ENCODE assay signal across 8 cellular contexts in genomic region chr3:185175370-185175987, GRCh38. TPM values are rescaled to one million over a fixed set of nuclear protein-coding genes. Genes with fewer than 3 reads are reported as not detected.
DNase-seq lines count a peak whose midpoint lies in the region; ATAC-seq and TF ChIP-seq lines count a peak whose summit lies in the region.

No MANE protein-coding gene starts in this region.

- H3K4me1 ChIP-seq in mesendoderm (ENCODE audit: control insufficient read depth, low read depth, low read length) = no peaks in the 10 kb centered on the region

- WGBS in mesendoderm (ENCODE audit: extremely low coverage, insufficient coverage, low lambda C conversion rate) = no CpG with 5 or more reads among the region's 15 CpGs

- H3K4ac ChIP-seq in mesendoderm (ENCODE audit: low read depth, low read length) = no peak overlapping the region

- peaks cover 14% of the 10 kb centered on the region for H3K4me1 Mint-ChIP-seq in chondrocyte (ENCODE audit: low read depth)
- no peaks in the 10 kb centered on the region for H3K4me1 Mint-ChIP-seq in activated T-helper 17 cell treated with anti-CD3 and anti-CD28 coated beads, Interleukin-2, amount 50 U/mL, for 72 hours

- TF ChIP-seq CTCF in NB4 (IDR thresholded peaks at IDR 0.05; ENCODE audit: low read depth, low read length) = no peak
- TF ChIP-seq CTCF in chondrocyte (IDR thresholded peaks at IDR 0.05) = no peak

- peak; percentile 64 for TF ChIP-seq POLR2A in NB4 (IDR thresholded peaks at IDR 0.05; ENCODE audit: extremely low read depth, insufficient read length)

- H3K4me3 ChIP-seq in NB4 (ENCODE audit: low read depth, low read length) (peak overlapping the region; percentile 51), mesendoderm (ENCODE audit: low read length) (no peak overlapping the region)

- ATAC-seq in GM21528 (IDR thresholded peaks at IDR 0.05; ENCODE audit: low FRiP score, unreplicated experiment) = peak; percentile 64
- no peak for ATAC-seq in activated T-helper 17 cell treated with anti-CD3 and anti-CD28 coated beads, Interleukin-2, amount 50 U/mL, for 72 hours (replicated peaks)

- H4K8ac ChIP-seq in mesendoderm (ENCODE audit: low read depth, low read length) = no peak overlapping the region

- H3K9ac ChIP-seq in mesendoderm (ENCODE audit: low read length) = peak overlapping the region; percentile 25

- H3K27ac ChIP-seq in mesendoderm (ENCODE audit: low read depth, low read length) = no peak overlapping the region

- no peak overlapping the region for H4K5ac ChIP-seq in mesendoderm (ENCODE audit: low read length)

- H3K9me3 Mint-ChIP-seq in chondrocyte (ENCODE audit: low read depth) = no peaks in the 10 kb centered on the region
- H3K9me3 Mint-ChIP-seq in activated T-helper 17 cell treated with anti-CD3 and anti-CD28 coated beads, Interleukin-2, amount 50 U/mL, for 72 hours = no peaks in the 10 kb centered on the region

- peak; percentile 39 for DNase-seq in D341Med (ENCODE audit: low spot score)
- peak; percentile 91 for DNase-seq in NB4 (ENCODE audit: low read depth)
- no peak for DNase-seq in chondrocyte (ENCODE audit: low spot score)
- peak; percentile 73 for DNase-seq in mesendoderm
- no peak for DNase-seq in activated CD8-positive, alpha-beta memory T cell treated with anti-CD3 and anti-CD28 coated beads for 24 hours
- DNase-seq in activated CD4-positive, CD25-positive, alpha-beta regulatory T cell (lab: John Stamatoyannopoulos, UW) = no peak

- no peak overlapping the region for H3K23ac ChIP-seq in mesendoderm (ENCODE audit: low read length)

- no peaks in the 10 kb centered on the region for H3K36me3 ChIP-seq in mesendoderm (ENCODE audit: control insufficient read depth, insufficient read depth, low read length)

- H3K4me3 Mint-ChIP-seq in chondrocyte (ENCODE audit: unreplicated experiment) = peak overlapping the region; percentile 4
- no peak overlapping the region for H3K4me3 Mint-ChIP-seq in activated T-helper 17 cell treated with anti-CD3 and anti-CD28 coated beads, Interleukin-2, amount 50 U/mL, for 72 hours

- no peak overlapping the region for H2AK5ac ChIP-seq in mesendoderm (ENCODE audit: low read length)

- no peak overlapping the region for H3K18ac ChIP-seq in mesendoderm (ENCODE audit: low read length)

- H3K4me2 ChIP-seq in mesendoderm (ENCODE audit: low read length) = no peak overlapping the region

- no peaks in the 10 kb centered on the region for H3K27me3 Mint-ChIP-seq in chondrocyte (ENCODE audit: low read depth)
- peaks cover 7% of the 10 kb centered on the region for H3K27me3 Mint-ChIP-seq in activated T-helper 17 cell treated with anti-CD3 and anti-CD28 coated beads, Interleukin-2, amount 50 U/mL, for 72 hours

- H3K79me1 ChIP-seq in mesendoderm (ENCODE audit: low read length) = no peaks in the 10 kb centered on the region

- no peak overlapping the region for H2BK15ac ChIP-seq in mesendoderm (replicated peaks; ENCODE audit: low read depth)

- H2BK5ac ChIP-seq in mesendoderm (ENCODE audit: low read length) = no peak overlapping the region

- H3K27me3 ChIP-seq in mesendoderm (ENCODE audit: insufficient read depth, low read length, poor library complexity) = no peaks in the 10 kb centered on the region

- H3K27ac Mint-ChIP-seq in chondrocyte (ENCODE audit: unreplicated experiment) = peak overlapping the region; percentile 79
- no peak overlapping the region for H3K27ac Mint-ChIP-seq in activated T-helper 17 cell treated with anti-CD3 and anti-CD28 coated beads, Interleukin-2, amount 50 U/mL, for 72 hours

- no peak overlapping the region for H2BK120ac ChIP-seq in mesendoderm (ENCODE audit: low read depth, low read length)

- H3K79me2 ChIP-seq in mesendoderm (ENCODE audit: control insufficient read depth, insufficient read depth, low read length) = no peaks in the 10 kb centered on the region

- no peaks in the 10 kb centered on the region for H3K36me3 Mint-ChIP-seq in chondrocyte (ENCODE audit: low read depth)
- H3K36me3 Mint-ChIP-seq in activated T-helper 17 cell treated with anti-CD3 and anti-CD28 coated beads, Interleukin-2, amount 50 U/mL, for 72 hours (ENCODE audit: low read depth) = no peaks in the 10 kb centered on the region

- H3K56ac ChIP-seq in mesendoderm (ENCODE audit: low read length) = peak overlapping the region; percentile 77

RNA-seq across cellular contexts. Expression of gene C3orf70, which starts 22.6 kb away (rescaled TPM):
- total RNA-seq in chondrocyte = 10.2 to 27.7 TPM (median 25.6 TPM) in 3 replicates
- 1.0 TPM for polyA plus RNA-seq in mesendoderm (2013, experiment 1 of 2)
- 1.0 TPM for polyA plus RNA-seq in mesendoderm (2013, experiment 2 of 2)
- under 1 TPM in 1 of 2 donors, not detected in 1; 0.04 TPM for total RNA-seq in activated T-helper 17 cell treated with anti-CD3 and anti-CD28 coated beads, Interleukin-2, amount 50 U/mL, for 72 hours

Comparison
In these comparisons a context has a peak if more than half of its experiments do, and no peak if none do; other contexts are left out.
1. DNase-seq: peak in D341Med (single experiment), NB4 (single experiment) and mesendoderm (single experiment); none in chondrocyte (single experiment), activated CD8-positive, alpha-beta memory T cell treated with anti-CD3 and anti-CD28 coated beads for 24 hours (single experiment) and activated CD4-positive, CD25-positive, alpha-beta regulatory T cell (0 of 4).
2. RNA of gene C3orf70, which starts 22.6 kb away (total RNA-seq): 10.2 to 27.7 TPM in chondrocyte; 0.04 TPM in activated T-helper 17 cell treated with anti-CD3 and anti-CD28 coated beads, Interleukin-2, amount 50 U/mL, for 72 hours; every median in the first group is over 10 times any median in the second.